8 cellular contexts compared by ENCODE assay signal in the genomic region with DNA sequence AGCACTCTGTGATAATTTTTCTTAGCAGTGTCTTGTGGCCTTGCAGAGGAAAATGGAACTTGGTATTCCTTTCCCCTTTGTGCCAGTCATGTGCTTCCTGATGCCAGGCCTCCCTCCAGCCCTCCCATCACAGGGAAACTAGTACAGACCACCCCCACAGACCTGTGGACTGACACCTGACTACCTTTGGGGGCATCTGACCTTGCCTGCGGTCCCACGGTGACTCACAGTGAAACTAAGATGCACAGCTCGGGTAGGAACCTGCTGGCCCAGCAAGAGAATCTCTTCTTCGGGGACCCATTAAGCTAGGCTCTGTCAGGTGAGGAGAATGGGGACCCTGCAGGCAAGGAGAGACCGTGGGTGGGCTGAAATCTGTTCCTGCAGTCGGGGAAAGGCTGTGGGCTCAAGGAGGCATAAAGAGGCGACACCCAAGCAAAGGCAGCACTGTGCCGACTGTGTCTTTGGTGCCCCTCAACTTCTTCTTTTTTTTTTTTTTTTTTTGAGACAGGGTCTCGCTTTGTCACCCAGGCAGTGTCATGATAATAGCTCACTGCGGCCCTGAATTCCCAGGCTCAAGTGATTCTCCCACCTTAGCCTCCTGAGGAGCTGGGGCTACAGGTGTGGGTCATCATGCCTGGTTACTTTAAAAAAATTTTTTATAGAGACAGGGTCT. TPM values are rescaled to one million over a fixed set of nuclear protein-coding genes. Genes with fewer than 3 reads are reported as not detected.
DNase-seq lines count a peak whose midpoint lies in the region; ATAC-seq and TF ChIP-seq lines count a peak whose summit lies in the region.

No MANE protein-coding gene starts in this region.

- H2AFZ ChIP-seq in OCI-LY3 (ENCODE audit: low read depth, low read length), result no peak overlapping the region

- no peaks in the 10 kb centered on the region for H3K9me3 Mint-ChIP-seq in CD8-positive, alpha-beta T cell

- no peak overlapping the region for H3K4me3 Mint-ChIP-seq in CD8-positive, alpha-beta T cell

- CTCF ChIA-PET in CD8-positive, alpha-beta T cell (lab: Charles Lee), result interaction anchor here (1.3 kb wide), 1 partner anchor 227 kb away, joined by 4 read pairs; no protein-coding TSS in a partner anchor

- peak overlapping the region; percentile 33 for H3K27ac Mint-ChIP-seq in CD8-positive, alpha-beta T cell

- H3K36me3 Mint-ChIP-seq in CD8-positive, alpha-beta T cell, result no peaks in the 10 kb centered on the region

- H3K4me1 ChIP-seq in CD8-positive, alpha-beta T cell (ENCODE audit: insufficient read depth, low read length), result no peaks in the 10 kb centered on the region
- H3K4me1 ChIP-seq in OCI-LY3 (ENCODE audit: low read length) (peaks cover 68% of the 10 kb centered on the region), muscle layer of colon (ENCODE audit: insufficient read depth, low read length) (peaks cover 47% of the 10 kb centered on the region)

- H3K27me3 Mint-ChIP-seq in CD8-positive, alpha-beta T cell (ENCODE audit: low read depth), result peaks cover 9% of the 10 kb centered on the region

- peak overlapping the region; percentile 58 for H3K4me2 ChIP-seq in OCI-LY3 (ENCODE audit: low read length)

- POLR2A ChIA-PET in CD8-positive, alpha-beta T cell (lab: Charles Lee), result interaction anchor here (0.6 kb wide), 1 partner anchor 322 kb away, joined by 3 read pairs; no protein-coding TSS in a partner anchor

- no peaks in the 10 kb centered on the region for H3K9me3 ChIP-seq in CD8-positive, alpha-beta T cell (ENCODE audit: low read length)
- H3K9me3 ChIP-seq in OCI-LY3 (ENCODE audit: insufficient read depth, low read length) (no peaks in the 10 kb centered on the region), muscle layer of colon (ENCODE audit: low read length) (no peaks in the 10 kb centered on the region)

- H3K9ac ChIP-seq in OCI-LY3 (ENCODE audit: low read length) (peak overlapping the region; percentile 87), muscle layer of colon (ENCODE audit: low read length) (no peak overlapping the region)

- H3K4me3 ChIP-seq in CD8-positive, alpha-beta T cell (ENCODE audit: low read depth, low read length), result no peak overlapping the region
- peak overlapping the region; percentile 70 for H3K4me3 ChIP-seq in OCI-LY3 (ENCODE audit: low read length)
- H3K4me3 ChIP-seq in muscle layer of colon (ENCODE audit: low read depth in 1 of 2, low read length in 2 of 2), result no peak overlapping the region

- no peak for ATAC-seq in CD8-positive, alpha-beta T cell
- ATAC-seq in GM21526 (IDR thresholded peaks at IDR 0.05; ENCODE audit: low FRiP score, unreplicated experiment), result peak; percentile 57

- no peaks in the 10 kb centered on the region for H3K27me3 ChIP-seq in CD8-positive, alpha-beta T cell (ENCODE audit: insufficient read depth, low read length)
- no peaks in the 10 kb centered on the region for H3K27me3 ChIP-seq in OCI-LY3 (ENCODE audit: low read depth, low read length)
- no peaks in the 10 kb centered on the region for H3K27me3 ChIP-seq in muscle layer of colon (ENCODE audit: control insufficient read depth in 1 of 2, insufficient read depth in 2 of 2, low read length in 2 of 2)

- no peak overlapping the region for H3K27ac ChIP-seq in CD8-positive, alpha-beta T cell (ENCODE audit: low read depth, low read length)
- H3K27ac ChIP-seq in OCI-LY3 (ENCODE audit: low read length), result peak overlapping the region; percentile 94
- H3K27ac ChIP-seq in muscle layer of colon (ENCODE audit: low read depth, low read length), result peak overlapping the region; percentile 69

- no peaks in the 10 kb centered on the region for H3K36me3 ChIP-seq in CD8-positive, alpha-beta T cell (ENCODE audit: insufficient read depth, low read length)
- H3K36me3 ChIP-seq in OCI-LY3 (replicated peaks; ENCODE audit: low read depth, low read length), result no peaks in the 10 kb centered on the region
- no peaks in the 10 kb centered on the region for H3K36me3 ChIP-seq in muscle layer of colon (ENCODE audit: insufficient read depth, low read length)

- no peak for TF ChIP-seq CTCF in CD8-positive, alpha-beta T cell (IDR thresholded peaks at IDR 0.05)
- no peak for TF ChIP-seq CTCF in OCI-LY3 (IDR thresholded peaks at IDR 0.05; ENCODE audit: low read depth, low read length)

- intact Hi-C loops in CD8-positive, alpha-beta T cell (cut with DNase I, micrococcal nuclease), result no loop called here

- H3K4me1 Mint-ChIP-seq in CD8-positive, alpha-beta T cell (ENCODE audit: low read depth), result no peaks in the 10 kb centered on the region

- no peak for DNase-seq in CD8-positive, alpha-beta T cell
- no peak for DNase-seq in stimulated activated CD4-positive, alpha-beta T cell treated with anti-CD3 and anti-CD28 coated beads, Interleukin-4, amount 100 ng/mL, for 24 hours
- DNase-seq in T1000 (lab: John Stamatoyannopoulos, UW) (no peak), NCI-H446 treated with DMSO at 0.1 percent for 48 hours (lab: John Stamatoyannopoulos, UW) (no peak)
- no peak for DNase-seq in stimulated activated naive CD4-positive, alpha-beta T cell treated with Interleukin-2 at 50 U/mL for 16 hours (lab: John Stamatoyannopoulos, UW)

- no peaks in the 10 kb centered on the region for H3K79me2 ChIP-seq in OCI-LY3 (ENCODE audit: low read length)

- no peaks in the 10 kb centered on the region for H4K20me1 ChIP-seq in OCI-LY3 (ENCODE audit: insufficient read depth, low read length)

RNA-seq across cellular contexts. Expression of a gene that starts 20.9 kb away (rescaled TPM):
- 10 to 100 TPM; 22.5 to 23.0 TPM for total RNA-seq in CD8-positive, alpha-beta T cell

RNA-seq across cellular contexts. Expression of a gene that starts 32.6 kb away (rescaled TPM):
- total RNA-seq in CD8-positive, alpha-beta T cell, result 10 to 100 TPM in 1 of 2 experiments, 1 to 10 TPM in 1; 7.0 to 11.7 TPM

RNA-seq across cellular contexts. Expression of a gene that starts 53.7 kb away (rescaled TPM):
- total RNA-seq in CD8-positive, alpha-beta T cell, result 1 to 10 TPM; 1.3 to 1.4 TPM
